ENCODE assay signal across 12 cellular contexts in the genomic region with DNA sequence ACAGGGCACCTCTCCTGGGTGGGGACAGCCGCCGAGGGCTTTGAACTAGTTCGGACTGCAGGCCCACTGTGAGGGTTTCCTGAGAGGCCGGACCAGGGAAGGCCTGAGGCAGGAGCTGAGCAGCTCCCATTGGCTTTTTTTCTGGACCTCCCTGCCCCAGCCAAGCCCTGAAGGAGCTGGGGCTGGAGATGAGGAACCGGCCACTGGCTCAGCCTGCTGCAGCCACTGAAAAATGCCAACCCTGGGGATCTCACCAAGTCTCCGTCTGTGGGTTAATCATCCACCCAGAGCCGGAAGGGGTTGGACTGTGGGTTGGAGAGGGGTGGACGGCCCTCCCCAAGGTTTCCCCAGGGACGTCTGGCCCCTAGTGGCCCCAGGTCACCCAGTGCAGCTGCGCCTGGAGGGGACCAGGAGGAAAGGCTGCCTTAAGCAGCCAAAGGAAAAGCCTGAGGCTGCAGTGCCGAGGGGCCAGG. TPM values are rescaled to one million over a fixed set of nuclear protein-coding genes. Genes with fewer than 3 reads are reported as not detected.
DNase-seq lines count a peak whose midpoint lies in the region; ATAC-seq and TF ChIP-seq lines count a peak whose summit lies in the region.
"Had no signal": no experiment of that assay in that cellular context is flagged by ENCODE, and none has a peak within 500 bp of the region (broad histone marks: within the 10 kb centered on the region; RNA-seq: fewer than 3 reads in every experiment).

No MANE protein-coding gene starts in this region.

- no peaks in the 10 kb centered on the region for H3K9me3 ChIP-seq in right cardiac atrium (ENCODE audit: control insufficient read depth, low read length)
- H3K9me3 ChIP-seq in heart right ventricle = no peaks in the 10 kb centered on the region

- H3K27me3 Mint-ChIP-seq in activated CD8-positive, alpha-beta T cell treated with anti-CD3 and anti-CD28 coated beads, Interleukin-2, amount 10 ng/mL, durations not matched to agents 7 days and 5 days (ENCODE audit: low read depth) = peaks cover 8% of the 10 kb centered on the region

- TF ChIP-seq CTCF in heart right ventricle (IDR thresholded peaks at IDR 0.05) = no peak

- intact Hi-C loops in right cardiac atrium (cut with DNase I) (no loop called here), heart right ventricle (cut with DNase I) (loop anchor here in 2 of 10 donors (5.0 to 10.0 kb wide), 2 partner anchors 36 to 67 kb away; no protein-coding TSS in a partner anchor)

- H3K27me3 ChIP-seq in right cardiac atrium (ENCODE audit: control insufficient read depth, insufficient read depth) = no peaks in the 10 kb centered on the region
- peaks cover 0 to 48% (median 9%) of the 10 kb centered on the region in 7 donors for H3K27me3 ChIP-seq in heart right ventricle

- CTCF ChIA-PET in activated CD8-positive, alpha-beta T cell treated with anti-CD3 and anti-CD28 coated beads, Interleukin-2, amount 10 ng/mL, durations not matched to agents 7 days and 5 days (lab: Charles Lee) = interaction anchor here (1.1 to 1.5 kb wide), 2 partner anchors 8 to 66 kb away, joined by 3 to 4 read pairs; no protein-coding TSS in a partner anchor

- H3K4me3 ChIP-seq in right cardiac atrium (ENCODE audit: low read length) (no peak overlapping the region), heart right ventricle (no peak overlapping the region)

- H3K4me1 ChIP-seq in right cardiac atrium (ENCODE audit: control insufficient read depth, insufficient read depth, low read length) = no peaks in the 10 kb centered on the region
- peaks cover 26 to 62% (median 47%) of the 10 kb centered on the region in 9 donors for H3K4me1 ChIP-seq in heart right ventricle

- H3K27ac ChIP-seq in right cardiac atrium (ENCODE audit: low read length) = no peak overlapping the region
- H3K27ac ChIP-seq in heart right ventricle = no peak overlapping the region

- WGBS in right cardiac atrium = 64% methylated on average over 11 of the region's 11 CpGs
- 67 to 73% methylated on average over 11 of the region's 11 CpGs for WGBS in heart right ventricle, 2 donors

- H3K27ac Mint-ChIP-seq in activated CD8-positive, alpha-beta T cell treated with anti-CD3 and anti-CD28 coated beads, Interleukin-2, amount 10 ng/mL, durations not matched to agents 7 days and 5 days = no peak overlapping the region
- no peak overlapping the region for H3K27ac Mint-ChIP-seq in activated naive CD4-positive, alpha-beta T cell treated with anti-CD3 and anti-CD28 coated beads, Interleukin-2, amount 50 U/mL, for 72 hours

- ATAC-seq in right cardiac atrium (no peak), heart right ventricle (no peak), GM21526 (IDR thresholded peaks at IDR 0.05; ENCODE audit: low FRiP score, unreplicated experiment) (no peak)
- no peak for ATAC-seq in activated CD8-positive, alpha-beta T cell treated with anti-CD3 and anti-CD28 coated beads, Interleukin-2, amount 10 ng/mL, durations not matched to agents 7 days and 5 days
- ATAC-seq in activated naive CD4-positive, alpha-beta T cell treated with anti-CD3 and anti-CD28 coated beads, Interleukin-2, amount 50 U/mL, for 72 hours = no peak

- H3K9me3 Mint-ChIP-seq in activated CD8-positive, alpha-beta T cell treated with anti-CD3 and anti-CD28 coated beads, Interleukin-2, amount 10 ng/mL, durations not matched to agents 7 days and 5 days (ENCODE audit: insufficient read depth) = no peaks in the 10 kb centered on the region
- H3K9me3 Mint-ChIP-seq in activated naive CD4-positive, alpha-beta T cell treated with anti-CD3 and anti-CD28 coated beads, Interleukin-2, amount 50 U/mL, for 72 hours = no peaks in the 10 kb centered on the region

- DNase-seq in right cardiac atrium (peak in 2 of 3 donors; percentile 32 to 59), heart right ventricle (no peak), HuH-7.5 (ENCODE audit: low spot score) (peak; percentile 99), glomerular visceral epithelial cell (ENCODE audit: extremely low spot score) (peak; percentile 91), NCI-H187 treated with DMSO at 0.1 percent for 48 hours (lab: John Stamatoyannopoulos, UW) (no peak)
- no peak for DNase-seq in activated CD8-positive, alpha-beta T cell treated with anti-CD3 and anti-CD28 coated beads, Interleukin-2, amount 10 ng/mL, durations not matched to agents 7 days and 5 days
- DNase-seq in activated naive CD4-positive, alpha-beta T cell treated with anti-CD3 and anti-CD28 coated beads, Interleukin-2, amount 50 U/mL, for 72 hours (ENCODE audit: low spot score in 2 of 2) = no peak
- DNase-seq: activated naive CD4-positive, alpha-beta T cell treated with Interleukin-2 at 50 U/mL for 16 hours; T-helper 2 cell had no signal

- H3K36me3 Mint-ChIP-seq in activated CD8-positive, alpha-beta T cell treated with anti-CD3 and anti-CD28 coated beads, Interleukin-2, amount 10 ng/mL, durations not matched to agents 7 days and 5 days (ENCODE audit: low read depth) = no peaks in the 10 kb centered on the region
- H3K36me3 Mint-ChIP-seq in activated naive CD4-positive, alpha-beta T cell treated with anti-CD3 and anti-CD28 coated beads, Interleukin-2, amount 50 U/mL, for 72 hours = no peaks in the 10 kb centered on the region

- H3K4me1 Mint-ChIP-seq in activated CD8-positive, alpha-beta T cell treated with anti-CD3 and anti-CD28 coated beads, Interleukin-2, amount 10 ng/mL, durations not matched to agents 7 days and 5 days (ENCODE audit: low read depth) = peaks cover 12% of the 10 kb centered on the region

- POLR2A ChIA-PET in activated CD8-positive, alpha-beta T cell treated with anti-CD3 and anti-CD28 coated beads, Interleukin-2, amount 10 ng/mL, durations not matched to agents 7 days and 5 days (lab: Charles Lee) = no interaction called here

- no peak overlapping the region for H3K4me3 Mint-ChIP-seq in activated CD8-positive, alpha-beta T cell treated with anti-CD3 and anti-CD28 coated beads, Interleukin-2, amount 10 ng/mL, durations not matched to agents 7 days and 5 days

- H3K36me3 ChIP-seq in heart right ventricle = peaks cover 0 to 9% (median 0%) of the 10 kb centered on the region in 9 donors

RNA-seq across cellular contexts. Expression of a gene that starts 2.5 kb away (rescaled TPM):
- 10 to 100 TPM; 25.0 to 38.6 (median 25.6) TPM for total RNA-seq in right cardiac atrium
- polyA plus RNA-seq in right cardiac atrium = 17.3 TPM
- total RNA-seq in heart right ventricle = 10 to 100 TPM; 10.8 to 52.8 (median 14.1) TPM
- 10 to 100 TPM; 13.9 to 27.5 TPM for polyA plus RNA-seq in heart right ventricle
- total RNA-seq in activated CD8-positive, alpha-beta T cell treated with anti-CD3 and anti-CD28 coated beads, Interleukin-2, amount 10 ng/mL, durations not matched to agents 7 days and 5 days = under 1 TPM; 0.21 to 0.29 TPM
- 1 to 10 TPM in 1 of 2 donors, under 1 TPM in 1; 0.59 to 6.9 TPM for total RNA-seq in activated naive CD4-positive, alpha-beta T cell treated with anti-CD3 and anti-CD28 coated beads, Interleukin-2, amount 50 U/mL, for 72 hours

RNA-seq across cellular contexts. Expression of a gene that starts 11.5 kb away (rescaled TPM):
- total RNA-seq in right cardiac atrium (1 to 10 TPM; 1.3 to 3.4 (median 2.2) TPM), heart right ventricle (1 to 10 TPM in 5 of 10 donors, under 1 TPM in 5; 0.11 to 2.2 (median 1.2) TPM)
- polyA plus RNA-seq in right cardiac atrium (0.52 TPM), heart right ventricle (under 1 TPM; 0.49 to 0.66 TPM)
- total RNA-seq in activated CD8-positive, alpha-beta T cell treated with anti-CD3 and anti-CD28 coated beads, Interleukin-2, amount 10 ng/mL, durations not matched to agents 7 days and 5 days = 1 to 10 TPM; 1.0 to 1.4 TPM
- total RNA-seq in activated naive CD4-positive, alpha-beta T cell treated with anti-CD3 and anti-CD28 coated beads, Interleukin-2, amount 50 U/mL, for 72 hours = 1 to 10 TPM; 1.1 to 1.9 TPM
- total RNA-seq: endothelial cell of umbilical vein had no signal
- polyA plus RNA-seq: AG04450 had no signal

RNA-seq across cellular contexts. Expression of a gene that starts 16.9 kb away (rescaled TPM):
- total RNA-seq in right cardiac atrium (1 to 10 TPM; 1.6 to 3.6 (median 2.9) TPM), heart right ventricle (1 to 10 TPM in 7 of 10 donors, under 1 TPM in 3; 0.37 to 2.5 (median 1.8) TPM)
- polyA plus RNA-seq in right cardiac atrium (4.5 TPM), heart right ventricle (1 to 10 TPM; 1.2 to 3.1 TPM)
- total RNA-seq in activated CD8-positive, alpha-beta T cell treated with anti-CD3 and anti-CD28 coated beads, Interleukin-2, amount 10 ng/mL, durations not matched to agents 7 days and 5 days = not detected
- under 1 TPM in 1 of 2 donors, not detected in 1; 0.29 TPM for total RNA-seq in activated naive CD4-positive, alpha-beta T cell treated with anti-CD3 and anti-CD28 coated beads, Interleukin-2, amount 50 U/mL, for 72 hours

RNA-seq across cellular contexts. Expression of a gene that starts 30.8 kb away (rescaled TPM):
- total RNA-seq in right cardiac atrium (100 to 1,000 TPM; 121 to 144 (median 132) TPM), heart right ventricle (100 to 1,000 TPM; 116 to 162 (median 132) TPM)
- polyA plus RNA-seq in right cardiac atrium (190 TPM), heart right ventricle (100 to 1,000 TPM; 124 to 224 TPM)
- total RNA-seq in activated CD8-positive, alpha-beta T cell treated with anti-CD3 and anti-CD28 coated beads, Interleukin-2, amount 10 ng/mL, durations not matched to agents 7 days and 5 days = 100 to 1,000 TPM; 111 to 117 TPM
- total RNA-seq in activated naive CD4-positive, alpha-beta T cell treated with anti-CD3 and anti-CD28 coated beads, Interleukin-2, amount 50 U/mL, for 72 hours = 100 to 1,000 TPM in 1 of 2 donors, 10 to 100 TPM in 1; 82.9 to 115 TPM

RNA-seq across cellular contexts. Expression of a gene that starts 33.6 kb away (rescaled TPM):
- total RNA-seq in right cardiac atrium = 10 to 100 TPM in 1 of 4 donors, 1 to 10 TPM in 3; 5.6 to 11.4 (median 8.8) TPM
- 8.3 TPM for polyA plus RNA-seq in right cardiac atrium
- 1 to 10 TPM; 5.3 to 9.9 (median 6.6) TPM for total RNA-seq in heart right ventricle
- polyA plus RNA-seq in heart right ventricle = 10 to 100 TPM; 12.5 to 33.3 TPM
- 10 to 100 TPM; 41.5 to 49.6 TPM for total RNA-seq in activated CD8-positive, alpha-beta T cell treated with anti-CD3 and anti-CD28 coated beads, Interleukin-2, amount 10 ng/mL, durations not matched to agents 7 days and 5 days
- total RNA-seq in activated naive CD4-positive, alpha-beta T cell treated with anti-CD3 and anti-CD28 coated beads, Interleukin-2, amount 50 U/mL, for 72 hours = 10 to 100 TPM; 30.1 to 33.1 TPM

Comparison
In these comparisons a context has a peak if more than half of its experiments do, and no peak if none do; other contexts are left out.
1. DNase-seq: peak in right cardiac atrium (2 of 3), HuH-7.5 (single experiment) and glomerular visceral epithelial cell (single experiment); none in heart right ventricle (0 of 2), NCI-H187 treated with DMSO at 0.1 percent for 48 hours (single experiment), activated CD8-positive, alpha-beta T cell treated with anti-CD3 and anti-CD28 coated beads, Interleukin-2, amount 10 ng/mL, durations not matched to agents 7 days and 5 days (single experiment) and activated naive CD4-positive, alpha-beta T cell treated with anti-CD3 and anti-CD28 coated beads, Interleukin-2, amount 50 U/mL, for 72 hours (0 of 2).